ENCODE assay signal across 15 cellular contexts in the genomic region with DNA sequence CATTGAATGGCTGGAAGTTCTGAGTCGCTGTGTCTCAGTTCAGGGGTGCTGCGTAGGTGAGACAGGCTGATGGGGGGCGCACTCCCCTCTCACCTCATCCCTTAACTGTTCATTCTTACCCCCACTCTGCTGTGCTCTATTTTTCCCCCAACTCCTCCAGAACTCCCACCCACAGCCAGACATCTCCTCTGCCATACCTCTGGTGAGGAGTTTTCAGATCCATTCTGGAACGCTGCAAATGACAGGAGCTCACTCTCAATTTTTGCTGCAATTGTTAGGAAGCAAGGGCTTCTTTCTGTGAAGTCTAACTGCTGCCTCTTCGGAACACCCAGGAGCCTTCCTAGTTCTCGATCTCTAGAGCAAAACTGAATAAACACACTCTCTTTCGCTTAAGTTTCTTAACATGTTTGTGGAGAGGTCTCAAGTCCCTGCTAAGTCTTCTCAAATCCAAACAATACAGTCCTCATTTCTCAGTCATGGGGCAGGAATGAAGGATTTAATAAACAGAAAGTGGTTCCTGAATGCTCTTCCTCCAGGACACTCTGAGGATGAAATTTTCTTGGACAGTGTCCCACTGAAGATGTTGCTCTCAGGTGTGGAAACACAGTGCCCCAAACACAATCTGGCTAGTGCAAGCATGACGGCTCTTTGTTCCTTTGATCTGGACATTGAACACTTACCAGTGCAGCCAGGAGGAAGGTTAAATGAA.
"Had no signal": no experiment of that assay in that cellular context is flagged by ENCODE, and none has a peak within 500 bp of the region (broad histone marks: within the 10 kb centered on the region; RNA-seq: fewer than 3 reads in every experiment).

No MANE protein-coding gene starts in this region.

- H3K9me3 Mint-ChIP-seq: activated naive CD4-positive, alpha-beta T cell treated with anti-CD3 and anti-CD28 coated beads, Interleukin-2, amount 50 U/mL, for 24 hours; activated T-cell treated with anti-CD3 and anti-CD28 coated beads, Interleukin-2, amount 50 U/mL, for 24 hours had no signal

- ATAC-seq: activated CD4-positive, CD25-positive, alpha-beta regulatory T cell treated with anti-CD3 and anti-CD28 coated beads, Interleukin-2, amount 50 U/mL, for 24 hours; body of pancreas; lower lobe of right lung; sciatic nerve; T-helper 17 cell had no signal

- H3K27me3 Mint-ChIP-seq: activated naive CD4-positive, alpha-beta T cell treated with anti-CD3 and anti-CD28 coated beads, Interleukin-2, amount 50 U/mL, for 24 hours; activated T-cell treated with anti-CD3 and anti-CD28 coated beads, Interleukin-2, amount 50 U/mL, for 24 hours; progenitor cell of endocrine pancreas; T-helper 17 cell had no signal

- H3K27ac Mint-ChIP-seq: activated T-cell treated with anti-CD3 and anti-CD28 coated beads, Interleukin-2, amount 50 U/mL, for 24 hours; progenitor cell of endocrine pancreas; T-helper 17 cell had no signal

- H3K4me3 Mint-ChIP-seq: activated naive CD4-positive, alpha-beta T cell treated with anti-CD3 and anti-CD28 coated beads, Interleukin-2, amount 50 U/mL, for 24 hours; activated T-cell treated with anti-CD3 and anti-CD28 coated beads, Interleukin-2, amount 50 U/mL, for 24 hours; T-helper 17 cell had no signal

- H3K4me3 ChIP-seq: body of pancreas, lower lobe of right lung had no signal

- DNase-seq: activated effector memory CD4-positive, alpha-beta T cell treated with Interleukin-2 at 50 U/mL for 16 hours; activated T-cell treated with anti-CD3 and anti-CD28 coated beads, Interleukin-2, amount 50 U/mL, for 24 hours; body of pancreas; foreskin keratinocyte; lower lobe of right lung; midbrain; stimulated activated CD4-positive, alpha-beta T cell treated with anti-CD3 and anti-CD28 coated beads, Interleukin-12 subunit alpha, Interleukin-12 subunit beta, amount 100 ng/mL, for 4 hours; stimulated activated CD4-positive, alpha-beta T cell treated with anti-CD3 and anti-CD28 coated beads, Interleukin-2, amount 100 ng/mL, for 48 hours; stimulated activated naive CD4-positive, alpha-beta T cell treated with Interleukin-2 at 50 U/mL for 16 hours; T-helper 17 cell had no signal

- H3K4me1 ChIP-seq: body of pancreas, lower lobe of right lung had no signal

- H3K27ac ChIP-seq: body of pancreas, lower lobe of right lung, neutrophil had no signal

- H3K9me3 ChIP-seq: body of pancreas, lower lobe of right lung, neutrophil had no signal

- H3K27me3 ChIP-seq: body of pancreas, foreskin keratinocyte, neutrophil had no signal
